In genomic region chr22:34669001-34669400, GRCh38 we compare ENCODE assay signal across 13 cellular contexts.
"Had no signal": no experiment of that assay in that cellular context is flagged by ENCODE, and none has a peak within 500 bp of the region (broad histone marks: within the 10 kb centered on the region; RNA-seq: fewer than 3 reads in every experiment).

No MANE protein-coding gene starts in this region.

- H3K27me3 ChIP-seq: body of pancreas, esophagus muscularis mucosa had no signal

- FAIRE-seq: pancreas had no signal

- H3K4me1 Mint-ChIP-seq: activated naive CD4-positive, alpha-beta T cell treated with anti-CD3 and anti-CD28 coated beads, Interleukin-2, amount 10 ng/mL, durations not matched to agents 7 days and 5 days; activated T-helper 17 cell treated with anti-CD3 and anti-CD28 coated beads, Interleukin-2, amount 50 U/mL, for 72 hours; central memory CD8-positive, alpha-beta T cell; naive thymus-derived CD4-positive, alpha-beta T cell; stimulated activated effector memory CD8-positive, alpha-beta T cell treated with anti-CD3 and anti-CD28 coated beads, Interleukin-12 subunit alpha, Interleukin-12 subunit beta, amount 100 ng/mL, for 72 hours had no signal

- H3K36me3 ChIP-seq: adrenal gland, esophagus muscularis mucosa, pancreas had no signal

- H3K27me3 Mint-ChIP-seq: activated naive CD4-positive, alpha-beta T cell treated with anti-CD3 and anti-CD28 coated beads, Interleukin-2, amount 10 ng/mL, durations not matched to agents 7 days and 5 days; central memory CD8-positive, alpha-beta T cell had no signal

- H3K27ac ChIP-seq: adrenal gland, body of pancreas, coronary artery, esophagus muscularis mucosa, pancreas had no signal

- H3K27ac Mint-ChIP-seq: activated naive CD4-positive, alpha-beta T cell treated with anti-CD3 and anti-CD28 coated beads, Interleukin-2, amount 10 ng/mL, durations not matched to agents 7 days and 5 days; activated T-helper 17 cell treated with anti-CD3 and anti-CD28 coated beads, Interleukin-2, amount 50 U/mL, for 72 hours; naive thymus-derived CD4-positive, alpha-beta T cell; stimulated activated effector memory CD8-positive, alpha-beta T cell treated with anti-CD3 and anti-CD28 coated beads, Interleukin-12 subunit alpha, Interleukin-12 subunit beta, amount 100 ng/mL, for 72 hours had no signal

- DNase-seq: activated CD4-positive, alpha-beta T cell treated with anti-CD3 and anti-CD28 coated beads, Interleukin-2, amount 50 U/mL, for 4 hours; activated naive CD4-positive, alpha-beta T cell treated with anti-CD3 and anti-CD28 coated beads, Interleukin-2, amount 10 ng/mL, durations not matched to agents 7 days and 5 days; activated T-cell treated with anti-CD3 and anti-CD28 coated beads for 4 hours; adrenal gland; body of pancreas; naive thymus-derived CD4-positive, alpha-beta T cell; pancreas had no signal

- H3K36me3 Mint-ChIP-seq: activated naive CD4-positive, alpha-beta T cell treated with anti-CD3 and anti-CD28 coated beads, Interleukin-2, amount 10 ng/mL, durations not matched to agents 7 days and 5 days; naive thymus-derived CD4-positive, alpha-beta T cell; stimulated activated effector memory CD8-positive, alpha-beta T cell treated with anti-CD3 and anti-CD28 coated beads, Interleukin-12 subunit alpha, Interleukin-12 subunit beta, amount 100 ng/mL, for 72 hours had no signal

- H3K4me1 ChIP-seq: adrenal gland, body of pancreas, esophagus muscularis mucosa, pancreas had no signal

- H3K9me3 ChIP-seq: adrenal gland, body of pancreas, esophagus muscularis mucosa, pancreas had no signal

- H3K4me3 Mint-ChIP-seq: activated naive CD4-positive, alpha-beta T cell treated with anti-CD3 and anti-CD28 coated beads, Interleukin-2, amount 10 ng/mL, durations not matched to agents 7 days and 5 days; activated T-helper 17 cell treated with anti-CD3 and anti-CD28 coated beads, Interleukin-2, amount 50 U/mL, for 72 hours; central memory CD8-positive, alpha-beta T cell; naive thymus-derived CD4-positive, alpha-beta T cell; stimulated activated effector memory CD8-positive, alpha-beta T cell treated with anti-CD3 and anti-CD28 coated beads, Interleukin-12 subunit alpha, Interleukin-12 subunit beta, amount 100 ng/mL, for 72 hours had no signal

- ATAC-seq: activated T-helper 17 cell treated with anti-CD3 and anti-CD28 coated beads, Interleukin-2, amount 50 U/mL, for 72 hours; body of pancreas; left lobe of liver; naive thymus-derived CD4-positive, alpha-beta T cell; pancreas; stimulated activated effector memory CD8-positive, alpha-beta T cell treated with anti-CD3 and anti-CD28 coated beads, Interleukin-12 subunit alpha, Interleukin-12 subunit beta, amount 100 ng/mL, for 72 hours had no signal

- H3K4me3 ChIP-seq: adrenal gland, body of pancreas, coronary artery, esophagus muscularis mucosa, pancreas had no signal
